1 cellular context compared by ENCODE assay signal in genomic region chr7:151381083-151381332, GRCh38.
TF ChIP-seq lines count a peak whose summit lies in the region.

No MANE protein-coding gene starts in this region.

TF ChIP-seq in GM23338, 12 proteins besides CTCF, POLR2A, EP300 and RAD21 (continued from another document):
- TF ChIP-seq REST (IDR thresholded peaks at IDR 0.05; ENCODE audit: unreplicated experiment) = no peak
- TF ChIP-seq EZH2phosphoT487 (IDR thresholded peaks at IDR 0.05; ENCODE audit: unreplicated experiment) = no peak
- TF ChIP-seq, protein P1, sequence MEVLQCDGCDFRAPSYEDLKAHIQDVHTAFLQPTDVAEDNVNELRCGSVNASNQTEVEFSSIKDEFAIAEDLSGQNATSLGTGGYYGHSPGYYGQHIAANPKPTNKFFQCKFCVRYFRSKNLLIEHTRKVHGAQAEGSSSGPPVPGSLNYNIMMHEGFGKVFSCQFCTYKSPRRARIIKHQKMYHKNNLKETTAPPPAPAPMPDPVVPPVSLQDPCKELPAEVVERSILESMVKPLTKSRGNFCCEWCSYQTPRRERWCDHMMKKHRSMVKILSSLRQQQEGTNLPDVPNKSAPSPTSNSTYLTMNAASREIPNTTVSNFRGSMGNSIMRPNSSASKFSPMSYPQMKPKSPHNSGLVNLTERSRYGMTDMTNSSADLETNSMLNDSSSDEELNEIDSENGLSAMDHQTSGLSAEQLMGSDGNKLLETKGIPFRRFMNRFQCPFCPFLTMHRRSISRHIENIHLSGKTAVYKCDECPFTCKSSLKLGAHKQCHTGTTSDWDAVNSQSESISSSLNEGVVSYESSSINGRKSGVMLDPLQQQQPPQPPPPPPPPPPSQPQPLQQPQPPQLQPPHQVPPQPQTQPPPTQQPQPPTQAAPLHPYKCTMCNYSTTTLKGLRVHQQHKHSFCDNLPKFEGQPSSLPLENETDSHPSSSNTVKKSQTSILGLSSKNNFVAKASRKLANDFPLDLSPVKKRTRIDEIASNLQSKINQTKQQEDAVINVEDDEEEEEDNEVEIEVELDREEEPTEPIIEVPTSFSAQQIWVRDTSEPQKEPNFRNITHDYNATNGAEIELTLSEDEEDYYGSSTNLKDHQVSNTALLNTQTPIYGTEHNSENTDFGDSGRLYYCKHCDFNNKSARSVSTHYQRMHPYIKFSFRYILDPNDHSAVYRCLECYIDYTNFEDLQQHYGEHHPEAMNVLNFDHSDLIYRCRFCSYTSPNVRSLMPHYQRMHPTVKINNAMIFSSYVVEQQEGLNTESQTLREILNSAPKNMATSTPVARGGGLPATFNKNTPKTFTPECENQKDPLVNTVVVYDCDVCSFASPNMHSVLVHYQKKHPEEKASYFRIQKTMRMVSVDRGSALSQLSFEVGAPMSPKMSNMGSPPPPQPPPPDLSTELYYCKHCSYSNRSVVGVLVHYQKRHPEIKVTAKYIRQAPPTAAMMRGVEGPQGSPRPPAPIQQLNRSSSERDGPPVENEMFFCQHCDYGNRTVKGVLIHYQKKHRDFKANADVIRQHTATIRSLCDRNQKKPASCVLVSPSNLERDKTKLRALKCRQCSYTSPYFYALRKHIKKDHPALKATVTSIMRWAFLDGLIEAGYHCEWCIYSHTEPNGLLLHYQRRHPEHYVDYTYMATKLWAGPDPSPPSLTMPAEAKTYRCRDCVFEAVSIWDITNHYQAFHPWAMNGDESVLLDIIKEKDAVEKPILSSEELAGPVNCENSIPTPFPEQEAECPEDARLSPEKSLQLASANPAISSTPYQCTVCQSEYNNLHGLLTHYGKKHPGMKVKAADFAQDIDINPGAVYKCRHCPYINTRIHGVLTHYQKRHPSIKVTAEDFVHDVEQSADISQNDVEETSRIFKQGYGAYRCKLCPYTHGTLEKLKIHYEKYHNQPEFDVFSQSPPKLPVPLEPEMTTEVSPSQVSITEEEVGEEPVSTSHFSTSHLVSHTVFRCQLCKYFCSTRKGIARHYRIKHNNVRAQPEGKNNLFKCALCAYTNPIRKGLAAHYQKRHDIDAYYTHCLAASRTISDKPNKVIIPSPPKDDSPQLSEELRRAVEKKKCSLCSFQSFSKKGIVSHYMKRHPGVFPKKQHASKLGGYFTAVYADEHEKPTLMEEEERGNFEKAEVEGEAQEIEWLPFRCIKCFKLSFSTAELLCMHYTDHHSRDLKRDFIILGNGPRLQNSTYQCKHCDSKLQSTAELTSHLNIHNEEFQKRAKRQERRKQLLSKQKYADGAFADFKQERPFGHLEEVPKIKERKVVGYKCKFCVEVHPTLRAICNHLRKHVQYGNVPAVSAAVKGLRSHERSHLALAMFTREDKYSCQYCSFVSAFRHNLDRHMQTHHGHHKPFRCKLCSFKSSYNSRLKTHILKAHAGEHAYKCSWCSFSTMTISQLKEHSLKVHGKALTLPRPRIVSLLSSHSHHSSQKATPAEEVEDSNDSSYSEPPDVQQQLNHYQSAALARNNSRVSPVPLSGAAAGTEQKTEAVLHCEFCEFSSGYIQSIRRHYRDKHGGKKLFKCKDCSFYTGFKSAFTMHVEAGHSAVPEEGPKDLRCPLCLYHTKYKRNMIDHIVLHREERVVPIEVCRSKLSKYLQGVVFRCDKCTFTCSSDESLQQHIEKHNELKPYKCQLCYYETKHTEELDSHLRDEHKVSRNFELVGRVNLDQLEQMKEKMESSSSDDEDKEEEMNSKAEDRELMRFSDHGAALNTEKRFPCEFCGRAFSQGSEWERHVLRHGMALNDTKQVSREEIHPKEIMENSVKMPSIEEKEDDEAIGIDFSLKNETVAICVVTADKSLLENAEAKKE (CRISPR knock-in tag; IDR thresholded peaks at IDR 0.05) = no peak
- no peak for TF ChIP-seq ZNF331 (CRISPR knock-in tag; IDR thresholded peaks at IDR 0.05; ENCODE audit: low read depth)
- TF ChIP-seq NANOG (IDR thresholded peaks at IDR 0.05; ENCODE audit: borderline replicate concordance) = no peak
